ENCODE assay signal across 8 cellular contexts in the genomic region with DNA sequence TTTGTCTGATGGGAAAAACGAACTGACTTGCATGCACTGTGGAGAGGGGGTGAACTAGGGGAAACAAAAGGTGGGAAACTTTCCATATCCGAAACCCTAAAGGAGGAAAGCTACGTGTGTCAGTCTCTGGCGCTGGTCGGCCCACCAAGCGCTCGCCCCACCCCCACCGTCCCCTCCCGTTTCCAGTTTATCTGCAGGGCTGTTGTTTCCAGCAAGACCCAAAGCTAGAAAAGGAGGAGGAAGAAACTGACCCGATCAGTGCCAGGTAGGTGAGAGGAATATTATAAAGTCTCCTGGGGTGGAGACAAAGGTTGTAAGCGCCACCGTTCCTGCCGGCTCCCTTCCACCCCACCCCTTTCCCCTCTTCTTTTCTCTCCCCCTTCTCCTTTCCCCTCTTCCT. TPM values are rescaled to one million over a fixed set of nuclear protein-coding genes. Genes with fewer than 3 reads are reported as not detected.
DNase-seq lines count a peak whose midpoint lies in the region; ATAC-seq and TF ChIP-seq lines count a peak whose summit lies in the region.

No MANE protein-coding gene starts in this region.

- H3K4me1 ChIP-seq in adrenal gland (replicated peaks in 1 of 2) (peaks cover 0 to 4% of the 10 kb centered on the region in 2 donors), iPS-15b (ENCODE audit: control insufficient read depth, insufficient read depth, low read length) (peaks cover 8% of the 10 kb centered on the region)

- H3K36me3 ChIP-seq in adrenal gland (replicated peaks in 1 of 2) (no peaks in the 10 kb centered on the region), iPS-15b (ENCODE audit: control insufficient read depth, insufficient read depth, low read length) (no peaks in the 10 kb centered on the region)

- DNase-seq in stimulated activated CD4-positive, alpha-beta T cell treated with anti-CD3 and anti-CD28 coated beads, Interleukin-12 subunit alpha, Interleukin-12 subunit beta, amount 100 ng/mL, for 4 hours: peak; percentile 1
- no peak for DNase-seq in stimulated activated CD4-positive, alpha-beta T cell treated with anti-CD3 and anti-CD28 coated beads, Interleukin-1b, Interleukin-23, amount 100 ng/mL, for 48 hours
- DNase-seq in adrenal gland (peak; percentile 27 to 59 (median 50)), posterior vena cava (ENCODE audit: low spot score) (no peak), SK-N-DZ (ENCODE audit: low spot score) (no peak)

- H3K27me3 ChIP-seq in adrenal gland: no peaks in the 10 kb centered on the region
- no peaks in the 10 kb centered on the region for H3K27me3 ChIP-seq in iPS-15b (ENCODE audit: control insufficient read depth, insufficient read depth, low read length)

- no peak for TF ChIP-seq CTCF in adrenal gland (IDR thresholded peaks at IDR 0.05)

- WGBS in adrenal gland, 4 donors: 0 to 23% (median 7%) methylated on average over 12 to 13 of the region's 13 CpGs

- TF ChIP-seq POLR2A in adrenal gland (IDR thresholded peaks at IDR 0.05): no peak

- H3K4me3 ChIP-seq in adrenal gland: peak overlapping the region in 3 of 4 donors; percentile 51 to 82 (median 54)
- peak overlapping the region; percentile 81 for H3K4me3 ChIP-seq in iPS-15b (ENCODE audit: low read depth, low read length)
- peak overlapping the region; percentile 43 to 57 (median 50) for H3K4me3 ChIP-seq in skin epidermis

- intact Hi-C loops in adrenal gland (cut with DNase I): no loop called here
- intact Hi-C loops in posterior vena cava (cut with DNase I): no loop called here

- peak overlapping the region; percentile 89 for H3K9ac ChIP-seq in iPS-15b (ENCODE audit: low read depth, low read length)

- H3K27ac ChIP-seq in adrenal gland: peak overlapping the region; percentile 85 to 99 (median 89)
- peak overlapping the region; percentile 39 to 88 (median 77) for H3K27ac ChIP-seq in skin epidermis

- ATAC-seq in GM21576 (IDR thresholded peaks at IDR 0.05; ENCODE audit: unreplicated experiment): no peak

- H3K9me3 ChIP-seq in adrenal gland (replicated peaks in 1 of 3) (no peaks in the 10 kb centered on the region), iPS-15b (ENCODE audit: control insufficient read depth, insufficient read depth, low read length) (no peaks in the 10 kb centered on the region)

RNA-seq across cellular contexts. Expression of gene TCEAL9, which starts 0.6 kb away (rescaled TPM):
- total RNA-seq in adrenal gland (100 to 1,000 TPM in 4 of 8 donors, 10 to 100 TPM in 4; 91.8 to 256 (median 123) TPM), posterior vena cava (10 to 100 TPM; 45.8 to 54.6 TPM)
- polyA plus RNA-seq in adrenal gland: 100 to 1,000 TPM; 143 to 388 (median 235) TPM
- polyA plus RNA-seq in SK-N-DZ (2014; cell fraction: cytosol; rRNA removed): 35.8 and 54.6 TPM in 2 replicates
- polyA plus RNA-seq in SK-N-DZ (2014; cell fraction: nucleus; rRNA removed): 20.7 and 32.7 TPM in 2 replicates

RNA-seq across cellular contexts. Expression of gene BEX3, which starts 19.4 kb away (rescaled TPM):
- total RNA-seq in adrenal gland: 100 to 1,000 TPM; 259 to 533 (median 360) TPM
- polyA plus RNA-seq in adrenal gland: 100 to 1,000 TPM; 171 to 431 (median 188) TPM
- total RNA-seq in posterior vena cava: 10 to 100 TPM; 45.2 to 85.3 TPM
- polyA plus RNA-seq in SK-N-DZ (2014; cell fraction: cytosol; rRNA removed): 226 and 291 TPM in 2 replicates
- polyA plus RNA-seq in SK-N-DZ (2014; cell fraction: nucleus; rRNA removed): 185 and 228 TPM in 2 replicates

RNA-seq across cellular contexts. Expression of gene TCEAL7, which starts 26.9 kb away (rescaled TPM):
- total RNA-seq in adrenal gland (10 to 100 TPM in 1 of 8 donors, 1 to 10 TPM in 5, under 1 TPM in 1, not detected in 1; 0.79 to 15.0 (median 3.7) TPM), posterior vena cava (10 to 100 TPM in 1 of 2 donors, 1 to 10 TPM in 1; 7.5 to 11.6 TPM)
- 10 to 100 TPM in 2 of 3 donors, 1 to 10 TPM in 1; 5.9 to 24.0 (median 19.5) TPM for polyA plus RNA-seq in adrenal gland
- polyA plus RNA-seq in SK-N-DZ (2014; cell fraction: cytosol; rRNA removed): 68.2 and 83.1 TPM in 2 replicates
- 41.4 and 42.5 TPM in 2 replicates for polyA plus RNA-seq in SK-N-DZ (2014; cell fraction: nucleus; rRNA removed)

RNA-seq across cellular contexts. Expression of gene BEX2, which starts 46.1 kb away (rescaled TPM):
- total RNA-seq in adrenal gland (100 to 1,000 TPM in 1 of 8 donors, 10 to 100 TPM in 7; 29.4 to 109 (median 55.4) TPM), posterior vena cava (under 1 TPM in 1 of 2 donors, not detected in 1; 0.57 TPM)
- 10 to 100 TPM; 50.0 to 99.7 (median 52.3) TPM for polyA plus RNA-seq in adrenal gland
- 40.0 and 40.8 TPM in 2 replicates for polyA plus RNA-seq in SK-N-DZ (2014; cell fraction: cytosol; rRNA removed)
- 23.7 and 31.8 TPM in 2 replicates for polyA plus RNA-seq in SK-N-DZ (2014; cell fraction: nucleus; rRNA removed)

Comparison
In these comparisons a context has a peak if more than half of its experiments do, and no peak if none do; other contexts are left out.
1. DNase-seq: peak in stimulated activated CD4-positive, alpha-beta T cell treated with anti-CD3 and anti-CD28 coated beads, Interleukin-12 subunit alpha, Interleukin-12 subunit beta, amount 100 ng/mL, for 4 hours (single experiment) and adrenal gland (7 of 7); none in stimulated activated CD4-positive, alpha-beta T cell treated with anti-CD3 and anti-CD28 coated beads, Interleukin-1b, Interleukin-23, amount 100 ng/mL, for 48 hours (single experiment), posterior vena cava (single experiment) and SK-N-DZ (single experiment).
2. Peak in every context shown above with its lines, with median percentiles within 50 percentile points of each other: H3K4me3 ChIP-seq.